Comparison of ENCODE assay signal across 17 cellular contexts in the genomic region with DNA sequence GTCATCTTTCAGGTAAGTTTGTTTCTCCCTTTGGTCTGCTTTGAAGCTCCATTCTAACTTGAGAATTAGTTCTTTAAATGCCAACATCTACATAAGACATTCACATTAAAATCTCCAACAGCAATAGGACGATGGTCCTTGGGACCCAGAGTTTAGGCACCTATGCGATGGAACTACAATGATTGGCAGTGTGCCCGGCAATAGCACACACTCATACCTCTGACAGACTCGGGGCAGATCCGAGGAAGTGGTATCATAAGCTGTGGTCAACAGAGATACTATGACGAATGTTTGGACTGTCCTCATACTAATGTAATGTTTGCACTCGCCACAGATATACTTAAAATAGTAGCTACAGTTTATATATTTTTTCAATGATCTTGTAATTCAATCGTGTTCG. TPM values are rescaled to one million over a fixed set of nuclear protein-coding genes. Genes with fewer than 3 reads are reported as not detected.
DNase-seq lines count a peak whose midpoint lies in the region; ATAC-seq and TF ChIP-seq lines count a peak whose summit lies in the region.
"Had no signal": no experiment of that assay in that cellular context is flagged by ENCODE, and none has a peak within 500 bp of the region (broad histone marks: within the 10 kb centered on the region; RNA-seq: fewer than 3 reads in every experiment).

No MANE protein-coding gene starts in this region.

- H3K4me1 ChIP-seq in foreskin keratinocyte (no peaks in the 10 kb centered on the region), tibial nerve (peaks cover 0 to 15% (median 0%) of the 10 kb centered on the region in 4 donors)
- H3K4me1 ChIP-seq: ascending aorta, suprapubic skin had no signal

- no peak for TF ChIP-seq POLR2A in tibial nerve (IDR thresholded peaks at IDR 0.05)

- peaks cover 0 to 9% (median 0%) of the 10 kb centered on the region in 3 donors for H3K36me3 ChIP-seq in tibial nerve
- H3K36me3 ChIP-seq: ascending aorta, suprapubic skin had no signal

- no peaks in the 10 kb centered on the region for H3K27me3 ChIP-seq in foreskin keratinocyte
- no peaks in the 10 kb centered on the region for H3K27me3 ChIP-seq in tibial nerve
- H3K27me3 ChIP-seq: ascending aorta, suprapubic skin had no signal

- H3K4me3 ChIP-seq in tibial nerve, result no peak overlapping the region
- H3K4me3 ChIP-seq: ascending aorta, suprapubic skin had no signal

- ATAC-seq in foreskin keratinocyte, result peak; percentile 26
- ATAC-seq in HG03432 (IDR thresholded peaks at IDR 0.05; ENCODE audit: unreplicated experiment), result no peak
- ATAC-seq: left lobe of liver, sciatic nerve had no signal

- no peak overlapping the region for H3K27ac ChIP-seq in foreskin keratinocyte
- no peak overlapping the region for H3K27ac ChIP-seq in tibial nerve
- H3K27ac ChIP-seq: ascending aorta, suprapubic skin had no signal

- DNase-seq in EH (ENCODE audit: low read depth), result peak; percentile 75
- peak; percentile 94 for DNase-seq in M059J (ENCODE audit: low read depth)
- DNase-seq in astrocyte of the hippocampus (ENCODE audit: low read depth, low spot score), result peak; percentile 20
- DNase-seq in foreskin keratinocyte, result peak in 1 of 2 donors; percentile 37
- DNase-seq in activated naive CD4-positive, alpha-beta T cell treated with Interleukin-2 at 50 U/mL for 16 hours, result no peak
- DNase-seq in HK-2 (ENCODE audit: unreplicated experiment), result no peak
- DNase-seq in tibial nerve (ENCODE audit: low spot score in 2 of 2), result no peak
- DNase-seq: NCI-H1092; NCI-H774; nucleus accumbens; stimulated activated CD4-positive, alpha-beta T cell treated with anti-CD3 and anti-CD28 coated beads, Interleukin-2, amount 100 ng/mL, for 48 hours; T-helper 1 cell had no signal

- H3K9me3 ChIP-seq in tibial nerve, result peaks cover 0 to 12% (median 0%) of the 10 kb centered on the region in 4 donors

- TF ChIP-seq EP300 in tibial nerve (IDR thresholded peaks at IDR 0.05), result no peak

- no peak for TF ChIP-seq CTCF in foreskin keratinocyte (conservative IDR thresholded peaks at IDR 0.05)
- TF ChIP-seq CTCF in tibial nerve (IDR thresholded peaks at IDR 0.05), result no peak

- 90 to 92% methylated on average over 9 of the region's 9 CpGs for WGBS in tibial nerve, 2 donors

RNA-seq across cellular contexts. Expression of gene NR2F2, which starts 34.2 kb away (rescaled TPM):
- total RNA-seq in M059J (2014; rRNA removed; shearing (Covaris generic)), result 34.1 and 37.8 TPM in 2 replicates
- 24.9 and 30.6 TPM in 2 replicates for total RNA-seq in foreskin keratinocyte
- 20.3 and 20.8 TPM in 2 replicates for polyA plus RNA-seq in foreskin keratinocyte
- 100 to 1,000 TPM in 3 of 4 donors, 10 to 100 TPM in 1; 70.8 to 129 (median 124) TPM for total RNA-seq in tibial nerve

Comparison
In these comparisons a context has a peak if more than half of its experiments do, and no peak if none do; other contexts are left out.
1. DNase-seq: peak in EH (single experiment), M059J (single experiment) and astrocyte of the hippocampus (single experiment); none in activated naive CD4-positive, alpha-beta T cell treated with Interleukin-2 at 50 U/mL for 16 hours (single experiment), HK-2 (single experiment) and tibial nerve (0 of 2).